Comparison of ENCODE assay signal across 8 cellular contexts in the genomic region with DNA sequence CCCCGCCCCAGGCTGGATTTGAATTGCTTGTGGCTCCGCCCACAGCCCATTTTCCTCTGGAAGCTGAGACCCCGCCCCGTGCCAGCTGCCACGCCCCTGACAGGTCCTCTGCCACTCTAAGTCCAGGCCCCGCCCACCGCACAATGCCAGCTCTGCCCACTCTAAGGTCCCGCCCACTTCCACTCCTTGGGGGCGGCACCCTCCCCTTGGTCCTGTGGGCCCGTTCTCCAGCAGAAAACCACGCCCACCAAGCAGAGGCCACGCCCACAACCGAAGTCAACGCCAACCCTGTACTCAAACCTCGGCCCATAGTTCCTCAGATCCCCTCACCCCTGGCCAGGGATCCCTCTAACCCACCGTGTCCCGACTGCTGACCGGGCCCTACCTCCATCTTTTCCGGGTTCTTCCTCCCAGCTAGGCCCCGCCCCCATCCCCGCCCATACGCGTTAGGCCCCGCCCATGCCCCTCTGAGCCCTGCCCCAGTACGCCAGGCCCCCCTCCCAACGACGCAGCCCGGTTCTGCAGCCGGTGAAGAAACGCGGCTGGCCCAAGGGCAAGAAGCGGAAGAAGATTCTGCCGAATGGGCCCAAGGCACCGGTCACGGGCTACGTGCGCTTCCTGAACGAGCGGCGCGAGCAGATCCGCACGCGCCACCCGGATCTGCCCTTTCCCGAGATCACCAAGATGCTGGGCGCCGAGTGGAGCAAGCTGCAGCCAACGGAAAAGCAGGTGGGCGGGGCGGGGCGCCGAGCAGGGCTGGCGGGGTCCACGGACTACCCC. TPM values are rescaled to one million over a fixed set of nuclear protein-coding genes. Genes with fewer than 3 reads are reported as not detected.
DNase-seq lines count a peak whose midpoint lies in the region; ATAC-seq and TF ChIP-seq lines count a peak whose summit lies in the region.

No MANE protein-coding gene starts in this region.

- H3K9me3 Mint-ChIP-seq in activated T-helper 17 cell treated with anti-CD3 and anti-CD28 coated beads, Interleukin-2, amount 50 U/mL, for 72 hours = no peaks in the 10 kb centered on the region
- no peaks in the 10 kb centered on the region for H3K9me3 Mint-ChIP-seq in natural killer cell
- peaks cover 0 to 2% of the 10 kb centered on the region in 2 donors for H3K9me3 Mint-ChIP-seq in stimulated activated naive B cell treated with anti-CD40 and anti-IgM and Interleukin-4, amounts not matched to agents 10 μg/mL and 1 μg/mL and 100 μg/mL, for 72 hours

- H3K4me1 Mint-ChIP-seq in activated T-helper 17 cell treated with anti-CD3 and anti-CD28 coated beads, Interleukin-2, amount 50 U/mL, for 72 hours = peaks cover 6% of the 10 kb centered on the region
- peaks cover 7 to 25% of the 10 kb centered on the region in 2 donors for H3K4me1 Mint-ChIP-seq in natural killer cell
- peaks cover 19 to 31% of the 10 kb centered on the region in 2 donors for H3K4me1 Mint-ChIP-seq in stimulated activated naive B cell treated with anti-CD40 and anti-IgM and Interleukin-4, amounts not matched to agents 10 μg/mL and 1 μg/mL and 100 μg/mL, for 72 hours

- DNase-seq in DMS114 treated with DMSO at 0.1 percent for 48 hours (lab: John Stamatoyannopoulos, UW; ENCODE audit: unreplicated experiment) = peak; percentile 92
- DNase-seq in KG1 (lab: John Stamatoyannopoulos, UW) = peak; percentile 58
- peak; percentile 95 for DNase-seq in RPMI8226
- peak; percentile 89 for DNase-seq in fibroblast of peridontal ligament (ENCODE audit: extremely low read depth)
- DNase-seq in natural killer cell = peak; percentile 70
- peak; percentile 87 for DNase-seq in stimulated activated naive B cell treated with anti-CD40 and anti-IgM and Interleukin-4, amounts not matched to agents 10 μg/mL and 1 μg/mL and 100 μg/mL, for 72 hours

- peak overlapping the region; percentile 50 for H3K27ac Mint-ChIP-seq in activated T-helper 17 cell treated with anti-CD3 and anti-CD28 coated beads, Interleukin-2, amount 50 U/mL, for 72 hours
- peak overlapping the region in 1 of 2 donors; percentile 85 for H3K27ac Mint-ChIP-seq in natural killer cell
- H3K27ac Mint-ChIP-seq in stimulated activated naive B cell treated with anti-CD40 and anti-IgM and Interleukin-4, amounts not matched to agents 10 μg/mL and 1 μg/mL and 100 μg/mL, for 72 hours = peak overlapping the region; percentile 76

- peak overlapping the region; percentile 73 for H3K4me3 Mint-ChIP-seq in activated T-helper 17 cell treated with anti-CD3 and anti-CD28 coated beads, Interleukin-2, amount 50 U/mL, for 72 hours
- H3K4me3 Mint-ChIP-seq in natural killer cell = peak overlapping the region; percentile 87
- H3K4me3 Mint-ChIP-seq in stimulated activated naive B cell treated with anti-CD40 and anti-IgM and Interleukin-4, amounts not matched to agents 10 μg/mL and 1 μg/mL and 100 μg/mL, for 72 hours = peak overlapping the region; percentile 83 to 85

- ATAC-seq in activated T-helper 17 cell treated with anti-CD3 and anti-CD28 coated beads, Interleukin-2, amount 50 U/mL, for 72 hours (replicated peaks) = peak; percentile 22
- peak; percentile 24 to 43 (median 30) for ATAC-seq in natural killer cell
- ATAC-seq in stimulated activated naive B cell treated with anti-CD40 and anti-IgM and Interleukin-4, amounts not matched to agents 10 μg/mL and 1 μg/mL and 100 μg/mL, for 72 hours (replicated peaks) = peak; percentile 28 to 49
- ATAC-seq in GM21390 (IDR thresholded peaks at IDR 0.05; ENCODE audit: unreplicated experiment) = no peak

- H3K36me3 Mint-ChIP-seq in activated T-helper 17 cell treated with anti-CD3 and anti-CD28 coated beads, Interleukin-2, amount 50 U/mL, for 72 hours (ENCODE audit: low read depth) = peaks cover 16% of the 10 kb centered on the region
- H3K36me3 Mint-ChIP-seq in natural killer cell = no peaks in the 10 kb centered on the region
- H3K36me3 Mint-ChIP-seq in stimulated activated naive B cell treated with anti-CD40 and anti-IgM and Interleukin-4, amounts not matched to agents 10 μg/mL and 1 μg/mL and 100 μg/mL, for 72 hours = peaks cover 26 to 33% of the 10 kb centered on the region in 2 donors

- H3K27me3 Mint-ChIP-seq in activated T-helper 17 cell treated with anti-CD3 and anti-CD28 coated beads, Interleukin-2, amount 50 U/mL, for 72 hours = no peaks in the 10 kb centered on the region
- no peaks in the 10 kb centered on the region for H3K27me3 Mint-ChIP-seq in natural killer cell (ENCODE audit: low read depth in 2 of 2)
- H3K27me3 Mint-ChIP-seq in stimulated activated naive B cell treated with anti-CD40 and anti-IgM and Interleukin-4, amounts not matched to agents 10 μg/mL and 1 μg/mL and 100 μg/mL, for 72 hours = no peaks in the 10 kb centered on the region

- no peak for TF ChIP-seq CTCF in natural killer cell (IDR thresholded peaks at IDR 0.05)

- intact Hi-C loops in natural killer cell (cut with micrococcal nuclease) = loop anchor here (2.0 kb wide), 2 partner anchors 53 to 67 kb away; a partner anchor contains a TSS

RNA-seq across cellular contexts. Expression of a gene that starts 1.3 kb away (rescaled TPM):
- 10 to 100 TPM; 40.0 to 52.3 TPM for total RNA-seq in activated T-helper 17 cell treated with anti-CD3 and anti-CD28 coated beads, Interleukin-2, amount 50 U/mL, for 72 hours
- total RNA-seq in natural killer cell = 10 to 100 TPM; 45.8 to 57.5 (median 52.1) TPM

RNA-seq across cellular contexts. Expression of a gene that starts 11.2 kb away (rescaled TPM):
- under 1 TPM; 0.32 to 0.42 TPM for total RNA-seq in activated T-helper 17 cell treated with anti-CD3 and anti-CD28 coated beads, Interleukin-2, amount 50 U/mL, for 72 hours
- under 1 TPM; 0.28 to 0.66 (median 0.56) TPM for total RNA-seq in natural killer cell

RNA-seq across cellular contexts. Expression of a gene that starts 16.7 kb away (rescaled TPM):
- total RNA-seq in activated T-helper 17 cell treated with anti-CD3 and anti-CD28 coated beads, Interleukin-2, amount 50 U/mL, for 72 hours = 10 to 100 TPM; 38.3 to 64.1 TPM
- total RNA-seq in natural killer cell = 10 to 100 TPM; 29.8 to 34.5 (median 33.6) TPM

RNA-seq across cellular contexts. Expression of a gene that starts 32.6 kb away (rescaled TPM):
- under 1 TPM; 0.32 to 0.37 TPM for total RNA-seq in activated T-helper 17 cell treated with anti-CD3 and anti-CD28 coated beads, Interleukin-2, amount 50 U/mL, for 72 hours
- total RNA-seq in natural killer cell = 1 to 10 TPM; 1.4 to 2.1 (median 2.1) TPM

RNA-seq across cellular contexts. Expression of a gene that starts 35.1 kb away (rescaled TPM):
- total RNA-seq in activated T-helper 17 cell treated with anti-CD3 and anti-CD28 coated beads, Interleukin-2, amount 50 U/mL, for 72 hours = 1 to 10 TPM; 2.1 to 4.0 TPM
- total RNA-seq in natural killer cell = 10 to 100 TPM in 1 of 3 donors, 1 to 10 TPM in 2; 5.9 to 11.6 (median 6.4) TPM
